8 cellular contexts compared by ENCODE assay signal in genomic region chr12:751828-752672, GRCh38. TPM values are rescaled to one million over a fixed set of nuclear protein-coding genes. Genes with fewer than 3 reads are reported as not detected.
DNase-seq lines count a peak whose midpoint lies in the region; ATAC-seq and TF ChIP-seq lines count a peak whose summit lies in the region.

Gene WNK1, plus strand, starts transcription at chr12:752579. Its CDS starts 987 bp downstream, at chr12:753566.

- no peaks in the 10 kb centered on the region for H3K27me3 ChIP-seq in dorsolateral prefrontal cortex
- H3K27me3 ChIP-seq in liver (ENCODE audit: control insufficient read depth in 4 of 4, insufficient read depth in 4 of 4, low read length in 3 of 4) = no peaks in the 10 kb centered on the region

- intact Hi-C loops in CD14-positive monocyte (cut with micrococcal nuclease) = loop anchor here (2.0 to 10.0 kb wide), 7 partner anchors 53 to 243 kb away; partner anchors contain the start of gene ERC1 (in 1 of the 2)
- intact Hi-C loops in dorsolateral prefrontal cortex (cut with DNase I) = loop anchor here (1.0 to 10.0 kb wide), 15 partner anchors 50 to 843 kb away; partner anchors contain the start of genes ERC1 (in 2 of the 2), NINJ2 (in 2 of the 2), RAD52 (in 2 of the 2) and FBXL14 (in 1 of the 2)

- H3K27ac ChIP-seq in dorsolateral prefrontal cortex (peak within 1 kb of the TSS; percentile 95 to 100 (median 99)), liver (ENCODE audit: low read depth in 1 of 2, low read length in 2 of 2) (peak within 1 kb of the TSS; percentile 93 to 97)

- H3K27ac Mint-ChIP-seq in CD14-positive monocyte = peak within 1 kb of the TSS; percentile 92 to 96 (median 94)

- peaks cover 29% of the 10 kb centered on the region for H3K4me1 Mint-ChIP-seq in CD14-positive monocyte

- no peaks in the 10 kb centered on the region for H3K36me3 ChIP-seq in liver (ENCODE audit: control insufficient read depth in 4 of 4, insufficient read depth in 3 of 4, low read depth in 1 of 4, low read length in 3 of 4)

- under 1% methylated on average over 47 of the region's 47 CpGs for WGBS in liver

- H3K9me3 Mint-ChIP-seq in CD14-positive monocyte = no peaks in the 10 kb centered on the region

- peak within 1 kb of the TSS; percentile 57 to 95 (median 87) for H3K4me3 ChIP-seq in dorsolateral prefrontal cortex
- H3K4me3 ChIP-seq in liver (ENCODE audit: low read depth in 1 of 3, low read length in 3 of 3) = peak within 1 kb of the TSS; percentile 80 to 100 (median 83)

- DNase-seq in CD14-positive monocyte (ENCODE audit: low spot score) (peak; percentile 96), NCI-H82 (lab: John Stamatoyannopoulos, UW) (peak; percentile 100), dorsolateral prefrontal cortex (peak; percentile 93 to 97 (median 96))
- peak; percentile 96 to 97 for DNase-seq in activated CD4-positive, alpha-beta T cell treated with anti-CD3 and anti-CD28 coated beads, Interleukin-2, amount 50 U/mL, for 48 hours
- peak; percentile 97 for DNase-seq in stimulated activated CD4-positive, alpha-beta T cell treated with anti-CD3 and anti-CD28 coated beads, Interleukin-4, amount 100 ng/mL, for 4 hours

- peaks cover 2 to 44% (median 22%) of the 10 kb centered on the region in 4 donors for H3K4me1 ChIP-seq in liver (ENCODE audit: control insufficient read depth in 4 of 4, insufficient read depth in 4 of 4, low read length in 3 of 4)

- peak within 1 kb of the TSS; percentile 66 to 75 for H3K9ac ChIP-seq in liver (ENCODE audit: low read depth in 1 of 2, low read length in 2 of 2)

- H3K9me3 ChIP-seq in liver (ENCODE audit: control insufficient read depth in 4 of 4, low read length in 3 of 4) = no peaks in the 10 kb centered on the region

- peaks cover 0 to 2% (median 0%) of the 10 kb centered on the region in 3 donors for H3K27me3 Mint-ChIP-seq in CD14-positive monocyte (ENCODE audit: low read depth in 3 of 3)

- TF ChIP-seq CTCF in CD14-positive monocyte (IDR thresholded peaks at IDR 0.05) (no peak), dorsolateral prefrontal cortex (IDR thresholded peaks at IDR 0.05 in 54 of 56, conservative IDR thresholded peaks at IDR 0.05 in 2 of 56; ENCODE audit: low read depth in 1 of 56, partially characterized antibody in 56 of 56) (peak in 7 of 56 donors; percentile 3 to 19 (median 7)), liver (IDR thresholded peaks at IDR 0.05; ENCODE audit: low read depth, low read length, missing input control) (no peak)

- ATAC-seq in GM19397 (IDR thresholded peaks at IDR 0.05; ENCODE audit: unreplicated experiment) (peak; percentile 49), HG03571 (IDR thresholded peaks at IDR 0.05; ENCODE audit: unreplicated experiment) (peak; percentile 47)

- no peak for TF ChIP-seq RAD21 in liver (IDR thresholded peaks at IDR 0.05)

- H3K36me3 Mint-ChIP-seq in CD14-positive monocyte = no peaks in the 10 kb centered on the region

- peak within 1 kb of the TSS; percentile 98 to 99 for H3K4me3 Mint-ChIP-seq in CD14-positive monocyte

TF ChIP-seq in liver, 16 proteins besides CTCF, POLR2A, EP300 and RAD21:
- TF ChIP-seq REST (IDR thresholded peaks at IDR 0.05) (peak; percentile 66), FOXA2 (IDR thresholded peaks at IDR 0.05) (no peak), ATF3 (IDR thresholded peaks at IDR 0.05) (no peak), ZBTB33 (IDR thresholded peaks at IDR 0.05) (no peak), SP1 (IDR thresholded peaks at IDR 0.05) (peak; percentile 41), YY1 (IDR thresholded peaks at IDR 0.05) (peak; percentile 85), RXRA (IDR thresholded peaks at IDR 0.05) (no peak), FOXA1 (IDR thresholded peaks at IDR 0.05) (no peak), JUND (IDR thresholded peaks at IDR 0.05) (peak in 1 of 2 donors; percentile 21), HNF4G (IDR thresholded peaks at IDR 0.05) (no peak), TAF1 (conservative IDR thresholded peaks at IDR 0.05) (peak; percentile 44), NR2F2 (IDR thresholded peaks at IDR 0.05) (no peak), EGR1 (IDR thresholded peaks at IDR 0.05; ENCODE audit: low read depth in 2 of 2) (no peak), HNF4A (conservative IDR thresholded peaks at IDR 0.05) (peak in 1 of 2 donors; percentile 12), GABPA (IDR thresholded peaks at IDR 0.05 in 1 of 2, conservative IDR thresholded peaks at IDR 0.05 in 1 of 2) (peak; percentile 55 to 72), MAX (IDR thresholded peaks at IDR 0.05) (peak; percentile 22)

RNA-seq across cellular contexts. Expression of gene WNK1, which starts in this region (rescaled TPM):
- polyA plus RNA-seq in CD14-positive monocyte (10 to 100 TPM in 1 of 2 donors, 1 to 10 TPM in 1; 8.7 to 20.9 TPM), liver (10 to 100 TPM; 22.4 to 28.7 TPM)
- total RNA-seq in dorsolateral prefrontal cortex (100 to 1,000 TPM; 266 to 597 (median 370) TPM), liver (100 to 1,000 TPM in 1 of 2 donors, 10 to 100 TPM in 1; 78.9 to 299 TPM)

Comparison
In these comparisons a context has a peak if more than half of its experiments do, and no peak if none do; other contexts are left out.
1. Peak in every context shown above with its lines: DNase-seq, ATAC-seq, H3K4me3 ChIP-seq and H3K27ac ChIP-seq.